In the genomic region with DNA sequence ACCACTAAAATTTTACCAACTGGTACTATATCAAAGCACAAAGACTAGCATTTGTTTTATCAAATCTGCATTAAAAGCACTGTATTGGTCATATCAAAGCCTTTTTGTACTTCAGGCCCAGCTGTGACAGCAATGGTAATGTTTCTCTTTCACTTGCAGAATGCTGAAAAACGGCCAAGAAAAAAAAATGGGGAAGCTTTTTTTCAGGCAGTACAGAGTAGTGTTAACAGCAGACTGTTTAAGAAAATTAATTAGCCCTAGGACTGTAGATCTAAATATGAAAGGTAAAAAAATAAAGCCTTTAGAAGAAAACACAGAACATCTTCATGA, we compare ENCODE assay signal across 8 cellular contexts. TPM values are rescaled to one million over a fixed set of nuclear protein-coding genes. Genes with fewer than 3 reads are reported as not detected.
DNase-seq lines count a peak whose midpoint lies in the region; ATAC-seq and TF ChIP-seq lines count a peak whose summit lies in the region.

No MANE protein-coding gene starts in this region.

- no peak overlapping the region for H3K56ac ChIP-seq in mesendoderm (ENCODE audit: low read length)

- peaks cover 0 to 6% of the 10 kb centered on the region in 2 donors for H3K36me3 Mint-ChIP-seq in CD4-positive, alpha-beta memory T cell
- peaks cover 0 to 19% of the 10 kb centered on the region in 2 donors for H3K36me3 Mint-ChIP-seq in activated naive CD4-positive, alpha-beta T cell treated with anti-CD3 and anti-CD28 coated beads, Interleukin-2, amount 50 U/mL, for 72 hours

- H3K9me3 ChIP-seq in CD4-positive, alpha-beta memory T cell (ENCODE audit: control insufficient read depth in 1 of 2, low read length in 2 of 2), result no peaks in the 10 kb centered on the region
- peaks cover 6% of the 10 kb centered on the region; the same call in 1 of the 2 replicates for H3K9me3 ChIP-seq in iPS-20b (ENCODE audit: insufficient read depth, low read depth, low read length)
- no peaks in the 10 kb centered on the region for H3K9me3 ChIP-seq in thoracic aorta
- no peaks in the 10 kb centered on the region for H3K9me3 ChIP-seq in BE2C

- no peak overlapping the region for H4K8ac ChIP-seq in mesendoderm (ENCODE audit: low read depth, low read length)

- H3K79me1 ChIP-seq in mesendoderm (ENCODE audit: low read length), result peaks cover 18% of the 10 kb centered on the region

- H3K23ac ChIP-seq in mesendoderm (ENCODE audit: low read length), result no peak overlapping the region

- no peak overlapping the region for H2BK15ac ChIP-seq in mesendoderm (replicated peaks; ENCODE audit: low read depth)

- H3K4me3 Mint-ChIP-seq in CD4-positive, alpha-beta memory T cell, result peak overlapping the region in 7 of 8 donors; percentile 15 to 80 (median 76)

- TF ChIP-seq CTCF in thoracic aorta (IDR thresholded peaks at IDR 0.05) (no peak), BE2C (IDR thresholded peaks at IDR 0.05; ENCODE audit: low read depth, low read length) (no peak)

- ATAC-seq in HG02938 (IDR thresholded peaks at IDR 0.05; ENCODE audit: unreplicated experiment) (peak; percentile 70), thoracic aorta (ENCODE audit: insufficient number of reproducible peaks, low FRiP score, low read depth) (no peak)
- ATAC-seq in activated naive CD4-positive, alpha-beta T cell treated with anti-CD3 and anti-CD28 coated beads, Interleukin-2, amount 50 U/mL, for 72 hours, result peak; percentile 62 to 70

- intact Hi-C loops in CD4-positive, alpha-beta memory T cell (cut with micrococcal nuclease), result no loop called here

- no peak overlapping the region for H3K4ac ChIP-seq in mesendoderm (ENCODE audit: low read depth, low read length)

- no peak overlapping the region for H3K18ac ChIP-seq in mesendoderm (ENCODE audit: low read length)

- H3K9ac ChIP-seq in iPS-20b (ENCODE audit: low read depth, low read length), result no peak overlapping the region
- H3K9ac ChIP-seq in mesendoderm (ENCODE audit: low read length), result no peak overlapping the region

- no peak overlapping the region for H2AK5ac ChIP-seq in mesendoderm (ENCODE audit: low read length)

- H3K27ac ChIP-seq in CD4-positive, alpha-beta memory T cell (ENCODE audit: low read depth, low read length), result no peak overlapping the region
- no peak overlapping the region for H3K27ac ChIP-seq in iPS-20b (ENCODE audit: low read length)
- H3K27ac ChIP-seq in thoracic aorta, result peak overlapping the region; percentile 35 to 57
- H3K27ac ChIP-seq in mesendoderm (ENCODE audit: low read depth, low read length), result no peak overlapping the region

- H3K79me2 ChIP-seq in mesendoderm (ENCODE audit: control insufficient read depth, insufficient read depth, low read length), result peaks cover 35% of the 10 kb centered on the region

- no peak overlapping the region for H2BK5ac ChIP-seq in mesendoderm (ENCODE audit: low read length)

- no CpG with 5 or more reads among the region's 1 CpG for WGBS in mesendoderm (ENCODE audit: extremely low coverage, insufficient coverage, low lambda C conversion rate)

- H2BK120ac ChIP-seq in mesendoderm (ENCODE audit: low read depth, low read length), result no peak overlapping the region

- POLR2A ChIA-PET in CD4-positive, alpha-beta memory T cell (lab: Charles Lee; ENCODE audit: partially characterized antibody), result interaction anchor here (1.2 to 1.3 kb wide), 2 partner anchors 82 to 229 kb away, joined by 3 to 5 read pairs; a partner anchor contains a TSS

- peak overlapping the region in 5 of 7 donors; percentile 6 to 60 (median 46) for H3K27ac Mint-ChIP-seq in CD4-positive, alpha-beta memory T cell
- H3K27ac Mint-ChIP-seq in activated naive CD4-positive, alpha-beta T cell treated with anti-CD3 and anti-CD28 coated beads, Interleukin-2, amount 50 U/mL, for 72 hours, result peak overlapping the region in 1 of 2 donors; percentile 36

- H3K27me3 Mint-ChIP-seq in CD4-positive, alpha-beta memory T cell, result no peaks in the 10 kb centered on the region

- peak in 2 of 5 donors; percentile 8 to 26 for DNase-seq in CD4-positive, alpha-beta memory T cell
- DNase-seq in activated naive CD4-positive, alpha-beta T cell treated with anti-CD3 and anti-CD28 coated beads, Interleukin-2, amount 50 U/mL, for 72 hours (ENCODE audit: low spot score in 2 of 2), result no peak
- DNase-seq in thoracic aorta (ENCODE audit: low spot score) (no peak), mesendoderm (no peak), NCI-H2171 (lab: John Stamatoyannopoulos, UW) (no peak), BE2C (no peak)

- CTCF ChIA-PET in CD4-positive, alpha-beta memory T cell (lab: Charles Lee; ENCODE audit: partially characterized antibody), result interaction anchor here (1.2 to 1.5 kb wide), 2 partner anchors 9 to 94 kb away, joined by 3 to 4 read pairs; no protein-coding TSS in a partner anchor

- no peaks in the 10 kb centered on the region for H3K27me3 ChIP-seq in CD4-positive, alpha-beta memory T cell (ENCODE audit: insufficient read depth, low read length)
- H3K27me3 ChIP-seq in iPS-20b (ENCODE audit: insufficient read depth, low read length) (peaks cover 25% of the 10 kb centered on the region; the same call in 1 of the 2 replicates), thoracic aorta (replicated peaks; ENCODE audit: insufficient read depth) (no peaks in the 10 kb centered on the region), mesendoderm (ENCODE audit: insufficient read depth, low read length, poor library complexity) (no peaks in the 10 kb centered on the region), BE2C (no peaks in the 10 kb centered on the region)

- peaks cover 27 to 52% (median 37%) of the 10 kb centered on the region in 4 donors for H3K4me1 Mint-ChIP-seq in CD4-positive, alpha-beta memory T cell

- H3K4me1 ChIP-seq in CD4-positive, alpha-beta memory T cell (ENCODE audit: insufficient read depth, low read length), result peaks cover 20% of the 10 kb centered on the region
- H3K4me1 ChIP-seq in iPS-20b (ENCODE audit: insufficient read depth, low read length), result peaks cover 39% of the 10 kb centered on the region
- peaks cover 14 to 35% of the 10 kb centered on the region in 2 donors for H3K4me1 ChIP-seq in thoracic aorta (ENCODE audit: control insufficient read depth in 1 of 2, low read depth in 2 of 2)
- H3K4me1 ChIP-seq in mesendoderm (ENCODE audit: control insufficient read depth, low read depth, low read length), result peaks cover 13% of the 10 kb centered on the region
- no peaks in the 10 kb centered on the region for H3K4me1 ChIP-seq in BE2C

- no peaks in the 10 kb centered on the region for H3K36me3 ChIP-seq in CD4-positive, alpha-beta memory T cell (ENCODE audit: insufficient read depth, low read length)
- H3K36me3 ChIP-seq in iPS-20b (ENCODE audit: insufficient read depth, low read depth, low read length) (no peaks in the 10 kb centered on the region), thoracic aorta (no peaks in the 10 kb centered on the region), mesendoderm (ENCODE audit: control insufficient read depth, insufficient read depth, low read length) (no peaks in the 10 kb centered on the region), BE2C (no peaks in the 10 kb centered on the region)

- H3K4me2 ChIP-seq in mesendoderm (ENCODE audit: low read length), result no peak overlapping the region

- H4K5ac ChIP-seq in mesendoderm (ENCODE audit: low read length), result no peak overlapping the region

- peaks cover 0 to 2% (median 0%) of the 10 kb centered on the region in 8 donors for H3K9me3 Mint-ChIP-seq in CD4-positive, alpha-beta memory T cell
- no peaks in the 10 kb centered on the region for H3K9me3 Mint-ChIP-seq in activated naive CD4-positive, alpha-beta T cell treated with anti-CD3 and anti-CD28 coated beads, Interleukin-2, amount 50 U/mL, for 72 hours

- H3K4me3 ChIP-seq in CD4-positive, alpha-beta memory T cell (ENCODE audit: low read length in 2 of 2), result no peak overlapping the region
- H3K4me3 ChIP-seq in iPS-20b (ENCODE audit: low read length) (peak overlapping the region; percentile 11; the same call in 1 of the 2 replicates), thoracic aorta (peak overlapping the region; percentile 63), mesendoderm (ENCODE audit: low read length) (no peak overlapping the region), BE2C (ENCODE audit: low read depth, low read length) (no peak overlapping the region)

RNA-seq across cellular contexts. Expression of a gene that starts 33.3 kb away (rescaled TPM):
- 10 to 100 TPM; 58.6 to 61.9 TPM for total RNA-seq in CD4-positive, alpha-beta memory T cell
- polyA plus RNA-seq in CD4-positive, alpha-beta memory T cell, result 10 to 100 TPM; 14.5 to 39.6 TPM
- total RNA-seq in activated naive CD4-positive, alpha-beta T cell treated with anti-CD3 and anti-CD28 coated beads, Interleukin-2, amount 50 U/mL, for 72 hours, result 10 to 100 TPM; 66.4 to 94.0 TPM
- total RNA-seq in thoracic aorta, result 100 to 1,000 TPM; 169 to 178 TPM
- 38.4 TPM for polyA plus RNA-seq in mesendoderm (2013, experiment 1 of 2)
- polyA plus RNA-seq in mesendoderm (2013, experiment 2 of 2), result 41.5 TPM
- 15.0 TPM for polyA plus RNA-seq in BE2C (2012; ENCODE audit: insufficient read depth, insufficient read length, low read depth)

Comparison
In these comparisons a context has a peak if more than half of its experiments do, and no peak if none do; other contexts are left out.
1. H3K27ac ChIP-seq: peak in thoracic aorta (2 of 2); none in CD4-positive, alpha-beta memory T cell (single experiment), iPS-20b (single experiment) and mesendoderm (single experiment).
2. H3K4me3 ChIP-seq: peak in iPS-20b (single experiment) and thoracic aorta (single experiment); none in CD4-positive, alpha-beta memory T cell (0 of 2), mesendoderm (single experiment) and BE2C (single experiment).